Comparison of ENCODE assay signal across 10 cellular contexts in genomic region chr1:10904396-10905358, GRCh38.
DNase-seq lines count a peak whose midpoint lies in the region; ATAC-seq and TF ChIP-seq lines count a peak whose summit lies in the region.
"Had no signal": no experiment of that assay in that cellular context is flagged by ENCODE, and none has a peak within 500 bp of the region (broad histone marks: within the 10 kb centered on the region; RNA-seq: fewer than 3 reads in every experiment).

No MANE protein-coding gene starts in this region.

- peak overlapping the region; percentile 92 for H3K27ac Mint-ChIP-seq in activated CD8-positive, alpha-beta T cell treated with anti-CD3 and anti-CD28 coated beads, Interleukin-2, amount 10 ng/mL, durations not matched to agents 7 days and 5 days

- peaks cover 36% of the 10 kb centered on the region for H3K4me1 Mint-ChIP-seq in activated CD8-positive, alpha-beta T cell treated with anti-CD3 and anti-CD28 coated beads, Interleukin-2, amount 10 ng/mL, durations not matched to agents 7 days and 5 days (ENCODE audit: low read depth)

- POLR2A ChIA-PET in activated CD8-positive, alpha-beta T cell treated with anti-CD3 and anti-CD28 coated beads, Interleukin-2, amount 10 ng/mL, durations not matched to agents 7 days and 5 days (lab: Charles Lee) = interaction anchor here (1.1 kb wide), 1 partner anchor 13 kb away, joined by 5 read pairs; no protein-coding TSS in a partner anchor

- peak; percentile 59 for ATAC-seq in activated CD8-positive, alpha-beta T cell treated with anti-CD3 and anti-CD28 coated beads, Interleukin-2, amount 10 ng/mL, durations not matched to agents 7 days and 5 days
- ATAC-seq in HG03039 (IDR thresholded peaks at IDR 0.05; ENCODE audit: unreplicated experiment) = no peak

- no peak overlapping the region for H3K4me3 ChIP-seq in foreskin fibroblast (ENCODE audit: low read depth in 1 of 2, low read length in 2 of 2)
- H3K4me3 ChIP-seq: adrenal gland had no signal

- DNase-seq in AML-193 (lab: John Stamatoyannopoulos, UW) = peak; percentile 39 to 50
- peak; percentile 41 for DNase-seq in GF-D8 (lab: John Stamatoyannopoulos, UW)
- peak; percentile 65 for DNase-seq in activated CD8-positive, alpha-beta T cell treated with anti-CD3 and anti-CD28 coated beads, Interleukin-2, amount 10 ng/mL, durations not matched to agents 7 days and 5 days
- DNase-seq in left kidney (ENCODE audit: low read depth, low spot score) = peak; percentile 46
- no peak for DNase-seq in foreskin fibroblast
- no peak for DNase-seq in GM13976 (ENCODE audit: low spot score)
- DNase-seq in retina = no peak
- DNase-seq: NCI-H146 had no signal

- TF ChIP-seq CTCF in foreskin fibroblast (IDR thresholded peaks at IDR 0.05; ENCODE audit: low read depth, low read length) (no peak), GM13976 (IDR thresholded peaks at IDR 0.05; ENCODE audit: borderline replicate concordance, control extremely low read depth, extremely low read depth, insufficient read depth, missing control alignments) (no peak)

- no peaks in the 10 kb centered on the region for H3K36me3 Mint-ChIP-seq in activated CD8-positive, alpha-beta T cell treated with anti-CD3 and anti-CD28 coated beads, Interleukin-2, amount 10 ng/mL, durations not matched to agents 7 days and 5 days (ENCODE audit: low read depth)

- in situ Hi-C loops in GM13976 (cut with MboI; ENCODE audit: low sequenced_read_pairs, unreplicated experiment) = no loop called here

- no peaks in the 10 kb centered on the region for H3K9me3 Mint-ChIP-seq in activated CD8-positive, alpha-beta T cell treated with anti-CD3 and anti-CD28 coated beads, Interleukin-2, amount 10 ng/mL, durations not matched to agents 7 days and 5 days (ENCODE audit: insufficient read depth)

- CTCF ChIA-PET in activated CD8-positive, alpha-beta T cell treated with anti-CD3 and anti-CD28 coated beads, Interleukin-2, amount 10 ng/mL, durations not matched to agents 7 days and 5 days (lab: Charles Lee) = interaction anchor here (0.8 to 1.2 kb wide), 2 partner anchors 37 to 410 kb away, joined by 4 to 6 read pairs; no protein-coding TSS in a partner anchor

- peaks cover 5% of the 10 kb centered on the region for H3K27me3 Mint-ChIP-seq in activated CD8-positive, alpha-beta T cell treated with anti-CD3 and anti-CD28 coated beads, Interleukin-2, amount 10 ng/mL, durations not matched to agents 7 days and 5 days (ENCODE audit: low read depth)

- H3K4me3 Mint-ChIP-seq in activated CD8-positive, alpha-beta T cell treated with anti-CD3 and anti-CD28 coated beads, Interleukin-2, amount 10 ng/mL, durations not matched to agents 7 days and 5 days = peak overlapping the region; percentile 42

Comparison
In these comparisons a context has a peak if more than half of its experiments do, and no peak if none do; other contexts are left out.
1. DNase-seq: peak in AML-193 (2 of 2), GF-D8 (single experiment), activated CD8-positive, alpha-beta T cell treated with anti-CD3 and anti-CD28 coated beads, Interleukin-2, amount 10 ng/mL, durations not matched to agents 7 days and 5 days (single experiment) and left kidney (single experiment); none in foreskin fibroblast (0 of 2), GM13976 (single experiment) and retina (single experiment).